Comparison of ENCODE assay signal across 8 cellular contexts in genomic region chr11:96389604-96390402, GRCh38. TPM values are rescaled to one million over a fixed set of nuclear protein-coding genes. Genes with fewer than 3 reads are reported as not detected.
DNase-seq lines count a peak whose midpoint lies in the region; ATAC-seq and TF ChIP-seq lines count a peak whose summit lies in the region.

CCDC82 (minus strand) TSS chr11:96389912; CDS start chr11:96384747, 5,165 bp downstream.
JRKL (plus strand) TSS chr11:96390013; CDS start chr11:96390650, 637 bp downstream.

- peak; percentile 93 for ATAC-seq in effector memory CD8-positive, alpha-beta T cell (replicated peaks)

- H3K27me3 ChIP-seq in mesendoderm (ENCODE audit: insufficient read depth, low read length, poor library complexity), result no peaks in the 10 kb centered on the region

- H3K79me1 ChIP-seq in mesendoderm (ENCODE audit: low read length), result no peaks in the 10 kb centered on the region

- no peak within 1 kb of the TSS for H4K8ac ChIP-seq in mesendoderm (ENCODE audit: low read depth, low read length)

- H3K36me3 ChIP-seq in mesendoderm (ENCODE audit: control insufficient read depth, insufficient read depth, low read length), result no peaks in the 10 kb centered on the region

- no peak within 1 kb of the TSS for H2BK5ac ChIP-seq in mesendoderm (ENCODE audit: low read length)

- no peaks in the 10 kb centered on the region for H3K4me1 ChIP-seq in mesendoderm (ENCODE audit: control insufficient read depth, low read depth, low read length)

- peak within 1 kb of the TSS; percentile 83 for H3K4me2 ChIP-seq in mesendoderm (ENCODE audit: low read length)

- H3K4me3 Mint-ChIP-seq in effector memory CD8-positive, alpha-beta T cell, result peak within 1 kb of the TSS; percentile 87 to 92

- H2BK15ac ChIP-seq in mesendoderm (replicated peaks; ENCODE audit: low read depth), result no peak within 1 kb of the TSS

- no peak within 1 kb of the TSS for H2AK5ac ChIP-seq in mesendoderm (ENCODE audit: low read length)

- H3K23ac ChIP-seq in mesendoderm (ENCODE audit: low read length), result no peak within 1 kb of the TSS

- peak within 1 kb of the TSS; percentile 87 for H3K9ac ChIP-seq in mesendoderm (ENCODE audit: low read length)

- H3K27me3 Mint-ChIP-seq in effector memory CD8-positive, alpha-beta T cell, result no peaks in the 10 kb centered on the region

- H3K4me3 ChIP-seq in mesendoderm (ENCODE audit: low read length), result peak within 1 kb of the TSS; percentile 83

- WGBS in mesendoderm (ENCODE audit: extremely low coverage, insufficient coverage, low lambda C conversion rate), result no CpG with 5 or more reads among the region's 61 CpGs

- H3K18ac ChIP-seq in mesendoderm (ENCODE audit: low read length), result peak within 1 kb of the TSS; percentile 42

- H3K79me2 ChIP-seq in mesendoderm (ENCODE audit: control insufficient read depth, insufficient read depth, low read length), result peaks cover 1% of the 10 kb centered on the region

- peak within 1 kb of the TSS; percentile 5 for H3K4ac ChIP-seq in mesendoderm (ENCODE audit: low read depth, low read length)

- H3K56ac ChIP-seq in mesendoderm (ENCODE audit: low read length), result peak within 1 kb of the TSS; percentile 90

- DNase-seq in COLO668 (lab: John Stamatoyannopoulos, UW; ENCODE audit: unreplicated experiment) (peak; percentile 94), GM20000 (ENCODE audit: low spot score) (peak; percentile 94), HS-5 (ENCODE audit: low read depth) (peak; percentile 77), NK-92 (lab: John Stamatoyannopoulos, UW; ENCODE audit: unreplicated experiment) (peak; percentile 90), mesendoderm (peak; percentile 99)
- DNase-seq in effector memory CD8-positive, alpha-beta T cell, result peak; percentile 98 to 99 (median 98)
- peak; percentile 98 for DNase-seq in stimulated activated CD8-positive, alpha-beta memory T cell treated with anti-CD3 and anti-CD28 coated beads, Interleukin-12 subunit alpha, Interleukin-12 subunit beta, amount 100 ng/mL, for 4 hours (ENCODE audit: low read depth)

- H3K9me3 Mint-ChIP-seq in effector memory CD8-positive, alpha-beta T cell, result no peaks in the 10 kb centered on the region

- peaks cover 18 to 22% of the 10 kb centered on the region in 2 donors for H3K4me1 Mint-ChIP-seq in effector memory CD8-positive, alpha-beta T cell (ENCODE audit: low read depth in 2 of 2)

- H2BK120ac ChIP-seq in mesendoderm (ENCODE audit: low read depth, low read length), result no peak within 1 kb of the TSS

- no peak within 1 kb of the TSS for H4K5ac ChIP-seq in mesendoderm (ENCODE audit: low read length)

- peak within 1 kb of the TSS; percentile 95 for H3K27ac ChIP-seq in mesendoderm (ENCODE audit: low read depth, low read length)

- no peak for TF ChIP-seq CTCF in GM20000 (IDR thresholded peaks at IDR 0.05; ENCODE audit: extremely low read depth, missing control alignments)

- CTCF ChIA-PET in activated CD8-positive, alpha-beta memory T cell treated with anti-CD3 and anti-CD28 coated beads for 36 hours (lab: Charles Lee), result interaction anchor here (1.2 to 2.2 kb wide), 3 partner anchors 10 to 601 kb away, joined by 3 to 9 read pairs (median 4); partner anchors contain the start of genes FAM76B and MAML2

- POLR2A ChIA-PET in activated CD8-positive, alpha-beta memory T cell treated with anti-CD3 and anti-CD28 coated beads for 36 hours (lab: Charles Lee), result interaction anchor here (0.6 to 1.5 kb wide), 11 partner anchors 30 to 1323 kb away, joined by 3 to 7 read pairs (median 4); partner anchors contain the start of genes CEP57, FAM76B and SESN3

- peak within 1 kb of the TSS; percentile 82 to 94 for H3K27ac Mint-ChIP-seq in effector memory CD8-positive, alpha-beta T cell

- H3K36me3 Mint-ChIP-seq in effector memory CD8-positive, alpha-beta T cell (ENCODE audit: insufficient read depth), result peaks cover 13% of the 10 kb centered on the region

RNA-seq across cellular contexts. Expression of gene CCDC82, which starts in this region (rescaled TPM):
- 10 to 100 TPM; 24.1 to 28.1 TPM for total RNA-seq in activated CD8-positive, alpha-beta memory T cell treated with anti-CD3 and anti-CD28 coated beads for 36 hours
- 24.0 TPM for polyA plus RNA-seq in mesendoderm (2013, experiment 1 of 2)
- polyA plus RNA-seq in mesendoderm (2013, experiment 2 of 2), result 23.1 TPM

RNA-seq across cellular contexts. Expression of gene JRKL, which starts in this region (rescaled TPM):
- 10 to 100 TPM; 11.2 to 11.3 TPM for total RNA-seq in activated CD8-positive, alpha-beta memory T cell treated with anti-CD3 and anti-CD28 coated beads for 36 hours
- polyA plus RNA-seq in mesendoderm (2013, experiment 1 of 2), result 3.3 TPM
- polyA plus RNA-seq in mesendoderm (2013, experiment 2 of 2), result 3.2 TPM

Comparison
In these comparisons a context has a peak if more than half of its experiments do, and no peak if none do; other contexts are left out.
1. Peak in every context shown above with its lines: DNase-seq, ATAC-seq, H3K4me3 ChIP-seq and H3K27ac ChIP-seq.